1 cellular context compared by ENCODE assay signal in genomic region chr19:39970674-39971379, GRCh38.
TF ChIP-seq lines count a peak whose summit lies in the region.

PSMC4 (plus strand) TSS chr19:39971165; CDS start chr19:39971203, 38 bp downstream.

TF ChIP-seq in HepG2, 621 proteins besides CTCF, POLR2A, EP300 and RAD21 (continued from another document and continues in another):
- TF ChIP-seq, protein P1, sequence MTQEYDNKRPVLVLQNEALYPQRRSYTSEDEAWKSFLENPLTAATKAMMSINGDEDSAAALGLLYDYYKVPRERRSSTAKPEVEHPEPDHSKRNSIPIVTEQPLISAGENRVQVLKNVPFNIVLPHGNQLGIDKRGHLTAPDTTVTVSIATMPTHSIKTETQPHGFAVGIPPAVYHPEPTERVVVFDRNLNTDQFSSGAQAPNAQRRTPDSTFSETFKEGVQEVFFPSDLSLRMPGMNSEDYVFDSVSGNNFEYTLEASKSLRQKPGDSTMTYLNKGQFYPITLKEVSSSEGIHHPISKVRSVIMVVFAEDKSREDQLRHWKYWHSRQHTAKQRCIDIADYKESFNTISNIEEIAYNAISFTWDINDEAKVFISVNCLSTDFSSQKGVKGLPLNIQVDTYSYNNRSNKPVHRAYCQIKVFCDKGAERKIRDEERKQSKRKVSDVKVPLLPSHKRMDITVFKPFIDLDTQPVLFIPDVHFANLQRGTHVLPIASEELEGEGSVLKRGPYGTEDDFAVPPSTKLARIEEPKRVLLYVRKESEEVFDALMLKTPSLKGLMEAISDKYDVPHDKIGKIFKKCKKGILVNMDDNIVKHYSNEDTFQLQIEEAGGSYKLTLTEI (CRISPR knock-in tag; conservative IDR thresholded peaks at IDR 0.05), result no peak
- TF ChIP-seq ZNF230 (CRISPR knock-in tag; IDR thresholded peaks at IDR 0.05), result 0 out of 2 replicates have a peak, but pooled peaks have one; percentile 43
- TF ChIP-seq HOXA5 (CRISPR knock-in tag; IDR thresholded peaks at IDR 0.05), result peak; percentile 76; the same call in 1 of the 2 replicates
- no peak for TF ChIP-seq MTA3 (CRISPR knock-in tag; IDR thresholded peaks at IDR 0.05)
- no peak for TF ChIP-seq KDM1A (CRISPR knock-in tag; IDR thresholded peaks at IDR 0.05)
- no peak for TF ChIP-seq ZBTB7A (CRISPR knock-in tag; IDR thresholded peaks at IDR 0.05)
- peak; percentile 69 for TF ChIP-seq MNT (IDR thresholded peaks at IDR 0.05)
- peak; percentile 85 for TF ChIP-seq ARHGAP35 (CRISPR knock-in tag; IDR thresholded peaks at IDR 0.05; ENCODE audit: borderline replicate concordance)
- TF ChIP-seq SP140L (CRISPR knock-in tag; IDR thresholded peaks at IDR 0.05; ENCODE audit: borderline replicate concordance), result 0 out of 2 replicates have a peak, but pooled peaks have one; percentile 73
- peak; percentile 67 for TF ChIP-seq FOXA3 (CRISPR knock-in tag; IDR thresholded peaks at IDR 0.05)
- TF ChIP-seq HOXA7 (CRISPR knock-in tag; IDR thresholded peaks at IDR 0.05), result no peak
- no peak; the same call in 1 of the 2 replicates for TF ChIP-seq FOXC1 (CRISPR knock-in tag; IDR thresholded peaks at IDR 0.05; ENCODE audit: borderline replicate concordance)
- TF ChIP-seq, protein P2, sequence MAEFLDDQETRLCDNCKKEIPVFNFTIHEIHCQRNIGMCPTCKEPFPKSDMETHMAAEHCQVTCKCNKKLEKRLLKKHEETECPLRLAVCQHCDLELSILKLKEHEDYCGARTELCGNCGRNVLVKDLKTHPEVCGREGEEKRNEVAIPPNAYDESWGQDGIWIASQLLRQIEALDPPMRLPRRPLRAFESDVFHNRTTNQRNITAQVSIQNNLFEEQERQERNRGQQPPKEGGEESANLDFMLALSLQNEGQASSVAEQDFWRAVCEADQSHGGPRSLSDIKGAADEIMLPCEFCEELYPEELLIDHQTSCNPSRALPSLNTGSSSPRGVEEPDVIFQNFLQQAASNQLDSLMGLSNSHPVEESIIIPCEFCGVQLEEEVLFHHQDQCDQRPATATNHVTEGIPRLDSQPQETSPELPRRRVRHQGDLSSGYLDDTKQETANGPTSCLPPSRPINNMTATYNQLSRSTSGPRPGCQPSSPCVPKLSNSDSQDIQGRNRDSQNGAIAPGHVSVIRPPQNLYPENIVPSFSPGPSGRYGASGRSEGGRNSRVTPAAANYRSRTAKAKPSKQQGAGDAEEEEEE (CRISPR knock-in tag; IDR thresholded peaks at IDR 0.05; ENCODE audit: borderline replicate concordance), result peak; percentile 41; the same call in 1 of the 2 replicates
- TF ChIP-seq CAMTA2 (CRISPR knock-in tag; IDR thresholded peaks at IDR 0.05; ENCODE audit: borderline replicate concordance), result no peak
- 0 out of 2 replicates have a peak, but pooled peaks have one; percentile 35 for TF ChIP-seq ZBTB20 (CRISPR knock-in tag; IDR thresholded peaks at IDR 0.05; ENCODE audit: borderline replicate concordance, low read depth)
- peak; percentile 49; the same call in 1 of the 2 replicates for TF ChIP-seq NRL (CRISPR knock-in tag; IDR thresholded peaks at IDR 0.05; ENCODE audit: borderline replicate concordance)
- peak; percentile 57; the same call in 1 of the 2 replicates for TF ChIP-seq NFATC3 (CRISPR knock-in tag; IDR thresholded peaks at IDR 0.05)
- no peak for TF ChIP-seq ZNF451 (CRISPR knock-in tag; IDR thresholded peaks at IDR 0.05)
- TF ChIP-seq PBX2 (CRISPR knock-in tag; IDR thresholded peaks at IDR 0.05), result no peak
- TF ChIP-seq ARNT2 (CRISPR knock-in tag; IDR thresholded peaks at IDR 0.05; ENCODE audit: low read depth), result peak; percentile 83
- TF ChIP-seq MTF2 (CRISPR knock-in tag; IDR thresholded peaks at IDR 0.05; ENCODE audit: borderline replicate concordance), result no peak
- TF ChIP-seq KMT2A (CRISPR knock-in tag; IDR thresholded peaks at IDR 0.05), result peak; percentile 93
- no peak for TF ChIP-seq NCOA5 (CRISPR knock-in tag; IDR thresholded peaks at IDR 0.05)
- peak; percentile 92 for TF ChIP-seq HOXA3 (CRISPR knock-in tag; IDR thresholded peaks at IDR 0.05)
- TF ChIP-seq GLI4 (CRISPR knock-in tag; IDR thresholded peaks at IDR 0.05; ENCODE audit: borderline replicate concordance), result no peak
- no peak for TF ChIP-seq EHMT2 (IDR thresholded peaks at IDR 0.05; ENCODE audit: borderline replicate concordance, low read depth, low read length)
- TF ChIP-seq SP5 (CRISPR knock-in tag; IDR thresholded peaks at IDR 0.05; ENCODE audit: borderline replicate concordance, low read depth), result peak; percentile 82
- TF ChIP-seq RFX5 (IDR thresholded peaks at IDR 0.05; ENCODE audit: low read depth, low read length), result peak; percentile 17; the same call in 1 of the 2 replicates
- TF ChIP-seq PHF5A (CRISPR knock-in tag; IDR thresholded peaks at IDR 0.05; ENCODE audit: low read depth, unreplicated experiment), result peak; percentile 85
- TF ChIP-seq ZNF317 (CRISPR knock-in tag; IDR thresholded peaks at IDR 0.05), result peak; percentile 84
- TF ChIP-seq ZNF326 (CRISPR knock-in tag; IDR thresholded peaks at IDR 0.05; ENCODE audit: borderline replicate concordance), result no peak
- no peak for TF ChIP-seq ZNF296 (CRISPR knock-in tag; conservative IDR thresholded peaks at IDR 0.05)
- TF ChIP-seq, protein P3, sequence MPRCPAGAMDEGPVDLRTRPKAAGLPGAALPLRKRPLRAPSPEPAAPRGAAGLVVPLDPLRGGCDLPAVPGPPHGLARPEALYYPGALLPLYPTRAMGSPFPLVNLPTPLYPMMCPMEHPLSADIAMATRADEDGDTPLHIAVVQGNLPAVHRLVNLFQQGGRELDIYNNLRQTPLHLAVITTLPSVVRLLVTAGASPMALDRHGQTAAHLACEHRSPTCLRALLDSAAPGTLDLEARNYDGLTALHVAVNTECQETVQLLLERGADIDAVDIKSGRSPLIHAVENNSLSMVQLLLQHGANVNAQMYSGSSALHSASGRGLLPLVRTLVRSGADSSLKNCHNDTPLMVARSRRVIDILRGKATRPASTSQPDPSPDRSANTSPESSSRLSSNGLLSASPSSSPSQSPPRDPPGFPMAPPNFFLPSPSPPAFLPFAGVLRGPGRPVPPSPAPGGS (CRISPR knock-in tag; IDR thresholded peaks at IDR 0.05), result peak; percentile 82; the same call in 1 of the 2 replicates
- TF ChIP-seq SRSF1 (optimal IDR thresholded peaks at IDR 0.05; ENCODE audit: low read depth, low read length), result peak; percentile 66
- TF ChIP-seq ZFP62 (CRISPR knock-in tag; IDR thresholded peaks at IDR 0.05), result peak; percentile 34; the same call in 1 of the 2 replicates
- no peak for TF ChIP-seq ZNF672 (CRISPR knock-in tag; IDR thresholded peaks at IDR 0.05)
- peak; percentile 97 for TF ChIP-seq ZNF567 (CRISPR knock-in tag; IDR thresholded peaks at IDR 0.05; ENCODE audit: borderline replicate concordance)
- TF ChIP-seq, protein P4, sequence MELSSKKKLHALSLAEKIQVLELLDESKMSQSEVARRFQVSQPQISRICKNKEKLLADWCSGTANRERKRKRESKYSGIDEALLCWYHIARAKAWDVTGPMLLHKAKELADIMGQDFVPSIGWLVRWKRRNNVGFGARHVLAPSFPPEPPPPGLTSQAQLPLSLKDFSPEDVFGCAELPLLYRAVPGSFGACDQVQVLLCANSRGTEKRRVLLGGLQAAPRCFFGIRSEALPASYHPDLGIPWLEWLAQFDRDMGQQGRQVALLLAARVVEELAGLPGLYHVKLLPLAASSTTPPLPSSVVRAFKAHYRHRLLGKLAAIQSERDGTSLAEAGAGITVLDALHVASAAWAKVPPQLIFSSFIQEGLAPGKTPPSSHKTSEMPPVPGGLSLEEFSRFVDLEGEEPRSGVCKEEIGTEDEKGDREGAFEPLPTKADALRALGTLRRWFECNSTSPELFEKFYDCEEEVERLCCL (CRISPR knock-in tag; IDR thresholded peaks at IDR 0.05; ENCODE audit: borderline replicate concordance), result no peak
- TF ChIP-seq AGO1 (IDR thresholded peaks at IDR 0.05; ENCODE audit: low read depth, low read length, poor library complexity, severe bottlenecking), result no peak
- 0 out of 2 replicates have a peak, but pooled peaks have one; percentile 35 for TF ChIP-seq NFAT5 (CRISPR knock-in tag; IDR thresholded peaks at IDR 0.05)
- TF ChIP-seq ZSCAN9 (CRISPR knock-in tag; IDR thresholded peaks at IDR 0.05; ENCODE audit: borderline replicate concordance), result 0 out of 2 replicates have a peak, but pooled peaks have one; percentile 80
- no peak for TF ChIP-seq JARID2 (CRISPR knock-in tag; IDR thresholded peaks at IDR 0.05; ENCODE audit: insufficient replicate concordance)
- TF ChIP-seq ZNF446 (CRISPR knock-in tag; IDR thresholded peaks at IDR 0.05), result no peak
- peak; percentile 66; the same call in 1 of the 2 replicates for TF ChIP-seq ETV5 (CRISPR knock-in tag; IDR thresholded peaks at IDR 0.05; ENCODE audit: borderline replicate concordance)
- no peak for TF ChIP-seq ARNTL (CRISPR knock-in tag; IDR thresholded peaks at IDR 0.05)
- TF ChIP-seq AFF4 (CRISPR knock-in tag; IDR thresholded peaks at IDR 0.05), result 0 out of 2 replicates have a peak, but pooled peaks have one; percentile 41
